ENCODE assay signal across 10 cellular contexts in genomic region chrX:34656467-34656841, GRCh38. TPM values are rescaled to one million over a fixed set of nuclear protein-coding genes. Genes with fewer than 3 reads are reported as not detected.
DNase-seq lines count a peak whose midpoint lies in the region; ATAC-seq and TF ChIP-seq lines count a peak whose summit lies in the region.
"Had no signal": no experiment of that assay in that cellular context is flagged by ENCODE, and none has a peak within 500 bp of the region (broad histone marks: within the 10 kb centered on the region; RNA-seq: fewer than 3 reads in every experiment).

No MANE protein-coding gene starts in this region.

- WGBS in esophagus squamous epithelium, 2 donors = 0 to 40% methylated on average over 2 to 9 of the region's 27 CpGs

- H3K36me3 ChIP-seq in ACC112 (ENCODE audit: insufficient read depth, low read length) (no peaks in the 10 kb centered on the region), PC-3 (ENCODE audit: low read depth, low read length) (no peaks in the 10 kb centered on the region), esophagus squamous epithelium (no peaks in the 10 kb centered on the region)

- H3K9me3 Mint-ChIP-seq in nephron progenitor cell = no peaks in the 10 kb centered on the region

- peaks cover 14% of the 10 kb centered on the region for H3K27me3 Mint-ChIP-seq in nephron progenitor cell (ENCODE audit: low read depth, poor library complexity)

- intact Hi-C loops in PC-3 (cut with micrococcal nuclease) = loop anchor here (10.0 kb wide), 1 partner anchor 58 kb away; no protein-coding TSS in a partner anchor
- intact Hi-C loops in esophagus squamous epithelium (cut with DNase I) = no loop called here

- no peak for DNase-seq in PC-3
- DNase-seq in esophagus squamous epithelium (lab: John Stamatoyannopoulos, UW) = no peak
- DNase-seq in nephron progenitor cell = no peak
- no peak for DNase-seq in NCI-H524 (lab: John Stamatoyannopoulos, UW)
- no peak for DNase-seq in MV-4-11 (lab: John Stamatoyannopoulos, UW)
- no peak for DNase-seq in epidermal melanocyte (ENCODE audit: insufficient read length, low spot score)
- DNase-seq: activated CD4-positive, CD25-positive, alpha-beta regulatory T cell; KG1 had no signal

- TF ChIP-seq POLR2A in esophagus squamous epithelium (IDR thresholded peaks at IDR 0.05) = no peak

- H3K4me2 ChIP-seq in PC-3 (ENCODE audit: low read length) = peak overlapping the region; percentile 78

- peak overlapping the region; percentile 95 for H3K4me3 Mint-ChIP-seq in nephron progenitor cell

- H2AFZ ChIP-seq in ACC112 (ENCODE audit: low read length, unreplicated experiment) (peak overlapping the region; percentile 65), PC-3 (ENCODE audit: low read length) (peak overlapping the region; percentile 63)

- no peak; the same call in 1 of the 2 replicates for ATAC-seq in PC-3
- ATAC-seq in GM19397 (IDR thresholded peaks at IDR 0.05; ENCODE audit: unreplicated experiment) = no peak

- no peak for TF ChIP-seq CTCF in PC-3 (conservative IDR thresholded peaks at IDR 0.05; ENCODE audit: low read depth, low read length)
- no peak for TF ChIP-seq CTCF in esophagus squamous epithelium (IDR thresholded peaks at IDR 0.05)
- no peak for TF ChIP-seq CTCF in nephron progenitor cell (IDR thresholded peaks at IDR 0.05)

- peaks cover 39% of the 10 kb centered on the region for H3K4me1 Mint-ChIP-seq in nephron progenitor cell

- H3K9me2 ChIP-seq in PC-3 (replicated peaks; ENCODE audit: low read length) = no peaks in the 10 kb centered on the region

- H3K27ac Mint-ChIP-seq in nephron progenitor cell = peak overlapping the region; percentile 96

- H3K9ac ChIP-seq in PC-3 (ENCODE audit: low read length) = 0 out of 2 replicates have a peak overlapping the region, but pooled peaks have one; percentile 17

- peaks cover 38% of the 10 kb centered on the region for H3K79me2 ChIP-seq in ACC112 (ENCODE audit: control insufficient read depth, insufficient read depth, low read length, unreplicated experiment)
- H3K79me2 ChIP-seq in PC-3 (ENCODE audit: low read length) = no peaks in the 10 kb centered on the region

- POLR2A ChIA-PET in PC-3 (lab: Charles Lee; ENCODE audit: unreplicated experiment) = no interaction called here

- no peaks in the 10 kb centered on the region for H4K20me1 ChIP-seq in PC-3 (ENCODE audit: low read length)

- H3K4me1 ChIP-seq in ACC112 (ENCODE audit: control insufficient read depth, insufficient read depth, low read length, unreplicated experiment) (peaks cover 12% of the 10 kb centered on the region), PC-3 (ENCODE audit: insufficient read depth, low read length) (peaks cover 3% of the 10 kb centered on the region; the same call in 1 of the 2 replicates), esophagus squamous epithelium (peaks cover 0 to 7% (median 0%) of the 10 kb centered on the region in 3 donors)

- H3K36me3 Mint-ChIP-seq in nephron progenitor cell (ENCODE audit: low read depth) = no peaks in the 10 kb centered on the region

- H3K27ac ChIP-seq in ACC112 (ENCODE audit: low read depth, low read length) (no peak overlapping the region), PC-3 (ENCODE audit: low read length) (no peak overlapping the region), esophagus squamous epithelium (peak overlapping the region; percentile 65 to 87 (median 79))

- H3F3A ChIP-seq in PC-3 (ENCODE audit: low read length, unreplicated experiment) = no peaks in the 10 kb centered on the region

- H3K9me3 ChIP-seq in PC-3 (ENCODE audit: low read length) (no peaks in the 10 kb centered on the region), esophagus squamous epithelium (no peaks in the 10 kb centered on the region)

- CTCF ChIA-PET in PC-3 (lab: Charles Lee) = no interaction called here

- H3K27me3 ChIP-seq in ACC112 (ENCODE audit: insufficient read depth, low read length) (no peaks in the 10 kb centered on the region), PC-3 (ENCODE audit: low read length) (no peaks in the 10 kb centered on the region), esophagus squamous epithelium (peaks cover 0 to 3% (median 0%) of the 10 kb centered on the region in 4 donors)

- BruUV-seq in PC-3 (replicated peaks; lab: Mats Ljungman, UMichigan) = no TSS peak

- H3K4me3 ChIP-seq in ACC112 (ENCODE audit: low read depth, low read length) (peak overlapping the region; percentile 93), PC-3 (ENCODE audit: low read length) (peak overlapping the region; percentile 68), esophagus squamous epithelium (peak overlapping the region; percentile 34 to 72 (median 54))

RNA-seq across cellular contexts. Expression of gene TMEM47, which starts 0.6 kb away (rescaled TPM):
- total RNA-seq in PC-3 (2014; rRNA removed) = 4.7 TPM in 2 replicates
- total RNA-seq in esophagus squamous epithelium = 10 to 100 TPM in 2 of 4 donors, 1 to 10 TPM in 2; 1.6 to 35.1 (median 8.0) TPM

Comparison
In these comparisons a context has a peak if more than half of its experiments do, and no peak if none do; other contexts are left out.
1. H3K27ac ChIP-seq: peak in esophagus squamous epithelium (4 of 4); none in ACC112 (single experiment) and PC-3 (single experiment).
2. Peak in every context shown above with its lines, with median percentiles within 50 percentile points of each other: H3K4me3 ChIP-seq.